2 cellular contexts compared by ENCODE assay signal in the genomic region with DNA sequence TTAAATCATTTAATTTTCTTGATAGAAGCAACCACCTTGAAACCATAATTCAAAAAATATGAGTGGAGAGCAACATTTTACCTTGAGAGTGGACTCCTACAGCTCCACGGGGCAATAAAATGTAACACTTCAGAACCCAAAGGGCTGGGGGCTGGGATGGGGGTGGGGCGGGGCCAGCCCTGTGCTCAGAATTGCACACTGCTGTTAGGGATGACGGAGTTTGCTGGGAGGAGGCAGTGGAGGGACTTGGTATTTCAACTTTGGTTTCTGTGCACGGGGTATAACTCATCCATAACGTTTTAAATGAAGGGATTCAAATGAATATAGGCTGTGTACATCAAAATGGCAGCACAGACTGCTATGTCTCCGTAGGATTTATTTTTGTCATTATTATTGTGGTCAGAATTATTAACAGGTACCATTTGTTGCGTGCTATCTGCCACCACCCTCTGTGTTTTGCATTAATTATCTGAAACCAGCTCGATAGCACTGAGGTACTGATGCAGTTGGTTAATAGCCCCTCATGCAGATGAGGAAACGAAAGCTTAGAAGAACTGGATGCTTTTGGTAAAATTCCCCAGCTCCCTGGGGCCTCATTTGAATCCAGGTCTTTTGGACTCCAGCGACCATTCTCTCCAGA.
TF ChIP-seq lines count a peak whose summit lies in the region.

No MANE protein-coding gene starts in this region.

TF ChIP-seq in HEK293, 187 proteins besides CTCF, POLR2A, EP300 and RAD21:
- TF ChIP-seq, protein P1, sequence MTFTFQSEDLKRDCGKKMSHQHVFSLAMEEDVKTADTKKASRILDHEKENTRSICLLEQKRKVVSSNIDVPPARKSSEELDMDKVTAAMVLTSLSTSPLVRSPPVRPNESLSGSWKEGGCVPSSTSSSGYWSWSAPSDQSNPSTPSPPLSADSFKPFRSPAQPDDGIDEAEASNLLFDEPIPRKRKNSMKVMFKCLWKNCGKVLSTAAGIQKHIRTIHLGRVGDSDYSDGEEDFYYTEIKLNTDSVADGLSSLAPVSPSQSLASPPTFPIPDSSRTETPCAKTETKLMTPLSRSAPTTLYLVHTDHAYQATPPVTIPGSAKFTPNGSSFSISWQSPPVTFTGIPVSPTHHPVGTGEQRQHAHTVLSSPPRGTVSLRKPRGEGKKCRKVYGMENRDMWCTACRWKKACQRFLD (tag by site-specific recombination; IDR thresholded peaks at IDR 0.05) = no peak
- TF ChIP-seq, protein P2, sequence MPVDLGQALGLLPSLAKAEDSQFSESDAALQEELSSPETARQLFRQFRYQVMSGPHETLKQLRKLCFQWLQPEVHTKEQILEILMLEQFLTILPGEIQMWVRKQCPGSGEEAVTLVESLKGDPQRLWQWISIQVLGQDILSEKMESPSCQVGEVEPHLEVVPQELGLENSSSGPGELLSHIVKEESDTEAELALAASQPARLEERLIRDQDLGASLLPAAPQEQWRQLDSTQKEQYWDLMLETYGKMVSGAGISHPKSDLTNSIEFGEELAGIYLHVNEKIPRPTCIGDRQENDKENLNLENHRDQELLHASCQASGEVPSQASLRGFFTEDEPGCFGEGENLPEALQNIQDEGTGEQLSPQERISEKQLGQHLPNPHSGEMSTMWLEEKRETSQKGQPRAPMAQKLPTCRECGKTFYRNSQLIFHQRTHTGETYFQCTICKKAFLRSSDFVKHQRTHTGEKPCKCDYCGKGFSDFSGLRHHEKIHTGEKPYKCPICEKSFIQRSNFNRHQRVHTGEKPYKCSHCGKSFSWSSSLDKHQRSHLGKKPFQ (tag by site-specific recombination; IDR thresholded peaks at IDR 0.05) = no peak
- TF ChIP-seq ZNF660 (tag by site-specific recombination; IDR thresholded peaks at IDR 0.05) (no peak), SCRT2 (tag by site-specific recombination; IDR thresholded peaks at IDR 0.05) (0 out of 2 replicates have a peak, but pooled peaks have one; percentile 50), ZFP3 (tag by site-specific recombination; IDR thresholded peaks at IDR 0.05; ENCODE audit: low read depth) (0 out of 2 replicates have a peak, but pooled peaks have one; percentile 14), ZBTB21 (tag by site-specific recombination; IDR thresholded peaks at IDR 0.05) (peak; percentile 28; the same call in 1 of the 2 replicates), ZNF555 (tag by site-specific recombination; conservative IDR thresholded peaks at IDR 0.05) (no peak), ZNF174 (tag by site-specific recombination; IDR thresholded peaks at IDR 0.05) (no peak), ZNF391 (tag by site-specific recombination; IDR thresholded peaks at IDR 0.05; ENCODE audit: borderline replicate concordance, low read depth) (no peak), ZNF335 (tag by site-specific recombination; conservative IDR thresholded peaks at IDR 0.05) (0 out of 2 replicates have a peak, but pooled peaks have one; percentile 28), ZBTB20 (tag by site-specific recombination; IDR thresholded peaks at IDR 0.05) (peak; percentile 59)
- TF ChIP-seq, protein P3, sequence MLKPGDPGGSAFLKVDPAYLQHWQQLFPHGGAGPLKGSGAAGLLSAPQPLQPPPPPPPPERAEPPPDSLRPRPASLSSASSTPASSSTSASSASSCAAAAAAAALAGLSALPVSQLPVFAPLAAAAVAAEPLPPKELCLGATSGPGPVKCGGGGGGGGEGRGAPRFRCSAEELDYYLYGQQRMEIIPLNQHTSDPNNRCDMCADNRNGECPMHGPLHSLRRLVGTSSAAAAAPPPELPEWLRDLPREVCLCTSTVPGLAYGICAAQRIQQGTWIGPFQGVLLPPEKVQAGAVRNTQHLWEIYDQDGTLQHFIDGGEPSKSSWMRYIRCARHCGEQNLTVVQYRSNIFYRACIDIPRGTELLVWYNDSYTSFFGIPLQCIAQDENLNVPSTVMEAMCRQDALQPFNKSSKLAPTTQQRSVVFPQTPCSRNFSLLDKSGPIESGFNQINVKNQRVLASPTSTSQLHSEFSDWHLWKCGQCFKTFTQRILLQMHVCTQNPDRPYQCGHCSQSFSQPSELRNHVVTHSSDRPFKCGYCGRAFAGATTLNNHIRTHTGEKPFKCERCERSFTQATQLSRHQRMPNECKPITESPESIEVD (tag by site-specific recombination; IDR thresholded peaks at IDR 0.05) = no peak
- TF ChIP-seq, protein P4, sequence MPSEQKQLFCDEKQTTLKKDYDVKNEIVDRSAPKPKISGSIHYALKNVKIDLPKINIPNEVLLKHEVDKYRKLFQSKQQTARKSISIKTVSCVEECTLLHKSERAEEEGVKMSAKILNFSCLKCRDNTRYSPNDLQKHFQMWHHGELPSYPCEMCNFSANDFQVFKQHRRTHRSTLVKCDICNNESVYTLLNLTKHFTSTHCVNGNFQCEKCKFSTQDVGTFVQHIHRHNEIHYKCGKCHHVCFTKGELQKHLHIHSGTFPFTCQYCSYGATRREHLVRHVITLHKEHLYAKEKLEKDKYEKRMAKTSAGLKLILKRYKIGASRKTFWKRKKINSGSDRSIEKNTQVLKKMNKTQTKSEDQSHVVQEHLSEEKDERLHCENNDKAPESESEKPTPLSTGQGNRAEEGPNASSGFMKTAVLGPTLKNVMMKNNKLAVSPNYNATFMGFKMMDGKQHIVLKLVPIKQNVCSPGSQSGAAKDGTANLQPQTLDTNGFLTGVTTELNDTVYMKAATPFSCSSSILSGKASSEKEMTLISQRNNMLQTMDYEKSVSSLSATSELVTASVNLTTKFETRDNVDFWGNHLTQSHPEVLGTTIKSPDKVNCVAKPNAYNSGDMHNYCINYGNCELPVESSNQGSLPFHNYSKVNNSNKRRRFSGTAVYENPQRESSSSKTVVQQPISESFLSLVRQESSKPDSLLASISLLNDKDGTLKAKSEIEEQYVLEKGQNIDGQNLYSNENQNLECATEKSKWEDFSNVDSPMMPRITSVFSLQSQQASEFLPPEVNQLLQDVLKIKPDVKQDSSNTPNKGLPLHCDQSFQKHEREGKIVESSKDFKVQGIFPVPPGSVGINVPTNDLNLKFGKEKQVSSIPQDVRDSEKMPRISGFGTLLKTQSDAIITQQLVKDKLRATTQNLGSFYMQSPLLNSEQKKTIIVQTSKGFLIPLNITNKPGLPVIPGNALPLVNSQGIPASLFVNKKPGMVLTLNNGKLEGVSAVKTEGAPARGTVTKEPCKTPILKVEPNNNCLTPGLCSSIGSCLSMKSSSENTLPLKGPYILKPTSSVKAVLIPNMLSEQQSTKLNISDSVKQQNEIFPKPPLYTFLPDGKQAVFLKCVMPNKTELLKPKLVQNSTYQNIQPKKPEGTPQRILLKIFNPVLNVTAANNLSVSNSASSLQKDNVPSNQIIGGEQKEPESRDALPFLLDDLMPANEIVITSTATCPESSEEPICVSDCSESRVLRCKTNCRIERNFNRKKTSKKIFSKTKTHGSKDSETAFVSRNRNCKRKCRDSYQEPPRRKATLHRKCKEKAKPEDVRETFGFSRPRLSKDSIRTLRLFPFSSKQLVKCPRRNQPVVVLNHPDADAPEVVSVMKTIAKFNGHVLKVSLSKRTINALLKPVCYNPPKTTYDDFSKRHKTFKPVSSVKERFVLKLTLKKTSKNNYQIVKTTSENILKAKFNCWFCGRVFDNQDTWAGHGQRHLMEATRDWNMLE (tag by site-specific recombination; conservative IDR thresholded peaks at IDR 0.05; ENCODE audit: low read depth) = no peak
TF ChIP-seq in HEK293: peak in this region for 5.

TF ChIP-seq in GM12878, 131 proteins besides CTCF, POLR2A, EP300 and RAD21:
- no peak for TF ChIP-seq ATF7 (IDR thresholded peaks at IDR 0.05; ENCODE audit: low read depth)
- 0 out of 2 replicates have a peak, but pooled peaks have one; percentile 32 for TF ChIP-seq MTA2 (IDR thresholded peaks at IDR 0.05; ENCODE audit: low read depth)
- no peak for TF ChIP-seq SREBF1 (IDR thresholded peaks at IDR 0.05; ENCODE audit: low read length)
- peak; percentile 24; the same call in 1 of the 2 replicates for TF ChIP-seq SPI1 (IDR thresholded peaks at IDR 0.05; ENCODE audit: borderline replicate concordance, insufficient read depth, low read depth, low read length)
- no peak for TF ChIP-seq FOS (IDR thresholded peaks at IDR 0.05; ENCODE audit: borderline replicate concordance, extremely low read depth, insufficient read length)
- no peak for TF ChIP-seq EED (IDR thresholded peaks at IDR 0.05; ENCODE audit: low read depth)
- peak; percentile 27 for TF ChIP-seq MEF2B (IDR thresholded peaks at IDR 0.05; ENCODE audit: partially characterized antibody, poor library complexity, severe bottlenecking)
- TF ChIP-seq IKZF1 (conservative IDR thresholded peaks at IDR 0.05) = 0 out of 2 replicates have a peak, but pooled peaks have one; percentile 26
- no peak; the same call in 1 of the 2 replicates for TF ChIP-seq DPF2 (IDR thresholded peaks at IDR 0.05)
- TF ChIP-seq CHD2 (IDR thresholded peaks at IDR 0.05; ENCODE audit: borderline replicate concordance, low read depth, low read length) = no peak
- TF ChIP-seq, protein P5, sequence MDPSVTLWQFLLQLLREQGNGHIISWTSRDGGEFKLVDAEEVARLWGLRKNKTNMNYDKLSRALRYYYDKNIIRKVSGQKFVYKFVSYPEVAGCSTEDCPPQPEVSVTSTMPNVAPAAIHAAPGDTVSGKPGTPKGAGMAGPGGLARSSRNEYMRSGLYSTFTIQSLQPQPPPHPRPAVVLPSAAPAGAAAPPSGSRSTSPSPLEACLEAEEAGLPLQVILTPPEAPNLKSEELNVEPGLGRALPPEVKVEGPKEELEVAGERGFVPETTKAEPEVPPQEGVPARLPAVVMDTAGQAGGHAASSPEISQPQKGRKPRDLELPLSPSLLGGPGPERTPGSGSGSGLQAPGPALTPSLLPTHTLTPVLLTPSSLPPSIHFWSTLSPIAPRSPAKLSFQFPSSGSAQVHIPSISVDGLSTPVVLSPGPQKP (IDR thresholded peaks at IDR 0.05; ENCODE audit: low read depth, low read length) = no peak
- TF ChIP-seq GATAD2B (conservative IDR thresholded peaks at IDR 0.05; ENCODE audit: low read depth) = no peak
